ENCODE assay signal across 30 cellular contexts in genomic region chr7:108014200-108014599, GRCh38. TPM values are rescaled to one million over a fixed set of nuclear protein-coding genes. Genes with fewer than 3 reads are reported as not detected.
A peak's percentile ranks its signal among the peaks of the same experiment; 100 is the strongest.
DNase-seq lines count a peak whose midpoint lies in the region; ATAC-seq and TF ChIP-seq lines count a peak whose summit lies in the region.
"Had no signal": no experiment of that assay in that cellular context is flagged by ENCODE, and none has a peak within 500 bp of the region (broad histone marks: within the 10 kb centered on the region; RNA-seq: fewer than 3 reads in every experiment).

No MANE protein-coding gene starts in this region.

- no peaks in the 10 kb centered on the region for H3K79me2 ChIP-seq in osteoblast (ENCODE audit: insufficient read depth, low read length)

- H3K27me3 ChIP-seq in brain microvascular endothelial cell (replicated peaks) (no peaks in the 10 kb centered on the region), osteoblast (ENCODE audit: insufficient read depth, low read length) (no peaks in the 10 kb centered on the region), vagina (no peaks in the 10 kb centered on the region)
- H3K27me3 ChIP-seq: BLaER1 treated with 17β-estradiol and CSF1 and Interleukin-3, amounts not matched to agents 10 nM and 100 nM; ovary had no signal

- peaks cover 53% of the 10 kb centered on the region for H3K4me1 Mint-ChIP-seq in HFFc6 (ENCODE audit: low read depth)
- H3K4me1 Mint-ChIP-seq: activated naive CD8-positive, alpha-beta T cell treated with anti-CD3 and anti-CD28 coated beads, Interleukin-2, amount 50 U/mL, for 24 hours had no signal

- H3K27me3 Mint-ChIP-seq in HFFc6 (ENCODE audit: insufficient read depth) = no peaks in the 10 kb centered on the region

- intact Hi-C loops in vagina (cut with DNase I) = no loop called here

- H3K9me3 ChIP-seq in osteoblast (ENCODE audit: low read depth, low read length) = no peaks in the 10 kb centered on the region
- H3K9me3 ChIP-seq in vagina = no peaks in the 10 kb centered on the region
- H3K9me3 ChIP-seq: BLaER1 treated with 17β-estradiol and CSF1 and Interleukin-3, amounts not matched to agents 10 nM and 100 nM; ovary; thoracic aorta had no signal

- peak overlapping the region; percentile 70 for H3K4me2 ChIP-seq in osteoblast (ENCODE audit: insufficient read depth, low read length)

- 0 out of 2 replicates have a peak overlapping the region, but pooled peaks have one; percentile 40 for H3K27ac Mint-ChIP-seq in HFFc6
- H3K27ac Mint-ChIP-seq: activated naive CD8-positive, alpha-beta T cell treated with anti-CD3 and anti-CD28 coated beads, Interleukin-2, amount 50 U/mL, for 24 hours; stimulated activated naive CD8-positive, alpha-beta T cell treated with anti-CD3 and anti-CD28 coated beads, Interleukin-15, Interleukin-2, amounts not matched to agents 100 ng/mL and 50 ng/mL, for 24 hours had no signal

- H3K36me3 ChIP-seq in brain microvascular endothelial cell (replicated peaks) = no peaks in the 10 kb centered on the region
- H3K36me3 ChIP-seq in osteoblast (ENCODE audit: insufficient read depth, low read length) = no peaks in the 10 kb centered on the region
- no peaks in the 10 kb centered on the region for H3K36me3 ChIP-seq in vagina
- H3K36me3 ChIP-seq: BLaER1 treated with 17β-estradiol and CSF1 and Interleukin-3, amounts not matched to agents 10 nM and 100 nM; ovary; thoracic aorta had no signal

- H4K20me1 ChIP-seq in osteoblast (ENCODE audit: insufficient read depth, low read length) = no peaks in the 10 kb centered on the region
- H4K20me1 ChIP-seq: BLaER1 treated with 17β-estradiol and CSF1 and Interleukin-3, amounts not matched to agents 10 nM and 100 nM had no signal

- in situ Hi-C loops in brain microvascular endothelial cell (cut with HindIII; ENCODE audit: low pct_ligation_motif_present, low sequenced_read_pairs) = loop anchor here (25.0 kb wide), 1 partner anchor 123 kb away; the partner anchor contains the start of gene LAMB4

- DNase-seq in AG10803 (ENCODE audit: low read depth) = peak; percentile 31
- no peak for DNase-seq in HFFc6
- no peak for DNase-seq in brain microvascular endothelial cell
- DNase-seq in osteoblast (ENCODE audit: insufficient read length, low spot score, missing footprints) = no peak
- no peak for DNase-seq in effector CD4-positive, alpha-beta T cell
- DNase-seq in vagina (ENCODE audit: extremely low spot score in 2 of 2) = no peak
- DNase-seq: activated CD4-positive, alpha-beta T cell treated with anti-CD3 and anti-CD28 coated beads, Interleukin-2, amount 50 U/mL, for 48 hours; activated naive CD4-positive, alpha-beta T cell; activated naive CD8-positive, alpha-beta T cell treated with anti-CD3 and anti-CD28 coated beads, Interleukin-2, amount 50 U/mL, for 24 hours; cerebellar nuclear complex; DMS53; GDM1; hypothalamus; left cardiac atrium; NCI-H1092; NCI-H187; NCI-H82; ovary; retina; RPMI8226; stimulated activated CD4-positive, alpha-beta T cell treated with anti-CD3 and anti-CD28 coated beads, Interleukin-1b, Interleukin-23, amount 100 ng/mL, for 48 hours; stimulated activated CD8-positive, alpha-beta memory T cell treated with anti-CD3 and anti-CD28 coated beads, Interleukin-4, amount 100 ng/mL, for 48 hours; T-helper 2 cell had no signal

- no peak for TF ChIP-seq CTCF in AG10803 (conservative IDR thresholded peaks at IDR 0.05; ENCODE audit: low read length)
- no peak for TF ChIP-seq CTCF in HFFc6 (IDR thresholded peaks at IDR 0.05)
- no peak for TF ChIP-seq CTCF in brain microvascular endothelial cell (IDR thresholded peaks at IDR 0.05; ENCODE audit: low read depth, low read length, missing control alignments)
- no peak for TF ChIP-seq CTCF in osteoblast (IDR thresholded peaks at IDR 0.05; ENCODE audit: extremely low read depth, low read depth, low read length)
- no peak for TF ChIP-seq CTCF in vagina (IDR thresholded peaks at IDR 0.05)

- TF ChIP-seq POLR2A in vagina (IDR thresholded peaks at IDR 0.05) = no peak

- H3K4me3 Mint-ChIP-seq in HFFc6 = no peak overlapping the region
- H3K4me3 Mint-ChIP-seq: activated naive CD8-positive, alpha-beta T cell treated with anti-CD3 and anti-CD28 coated beads, Interleukin-2, amount 50 U/mL, for 24 hours; nephron; stimulated activated naive CD8-positive, alpha-beta T cell treated with anti-CD3 and anti-CD28 coated beads, Interleukin-15, Interleukin-2, amounts not matched to agents 100 ng/mL and 50 ng/mL, for 24 hours had no signal

- H2AFZ ChIP-seq in osteoblast (ENCODE audit: low read length) = no peak overlapping the region

- H3K4me1 ChIP-seq in osteoblast (ENCODE audit: insufficient read depth, low read length) (peaks cover 54% of the 10 kb centered on the region), vagina (no peaks in the 10 kb centered on the region)

- H3K4me3 ChIP-seq in AG10803 (ENCODE audit: low read length) (no peak overlapping the region), brain microvascular endothelial cell (ENCODE audit: low read depth, low read length) (no peak overlapping the region), osteoblast (ENCODE audit: insufficient read depth, low read length) (no peak overlapping the region), vagina (no peak overlapping the region)
- H3K4me3 ChIP-seq: BLaER1 treated with 17β-estradiol and CSF1 and Interleukin-3, amounts not matched to agents 10 nM and 100 nM; lung; ovary; thoracic aorta had no signal

- H3K36me3 Mint-ChIP-seq in HFFc6 (ENCODE audit: low read depth) = no peaks in the 10 kb centered on the region

- H3K27ac ChIP-seq in brain microvascular endothelial cell = peak overlapping the region; percentile 87
- peak overlapping the region; percentile 82 for H3K27ac ChIP-seq in osteoblast (ENCODE audit: low read depth, low read length)
- H3K27ac ChIP-seq in vagina = no peak overlapping the region
- H3K27ac ChIP-seq: BLaER1 treated with 17β-estradiol and CSF1 and Interleukin-3, amounts not matched to agents 10 nM and 100 nM; ovary; thoracic aorta had no signal

- no peak for ATAC-seq in GM18517 (IDR thresholded peaks at IDR 0.05; ENCODE audit: unreplicated experiment)
- ATAC-seq: activated CD4-positive, CD25-positive, alpha-beta regulatory T cell treated with anti-CD3 and anti-CD28 coated beads, Interleukin-2, amount 50 U/mL, for 24 hours; activated naive CD8-positive, alpha-beta T cell treated with anti-CD3 and anti-CD28 coated beads, Interleukin-2, amount 50 U/mL, for 24 hours had no signal

- no peaks in the 10 kb centered on the region for H3K9me3 Mint-ChIP-seq in HFFc6
- H3K9me3 Mint-ChIP-seq: activated naive CD8-positive, alpha-beta T cell treated with anti-CD3 and anti-CD28 coated beads, Interleukin-2, amount 50 U/mL, for 24 hours; nephron; stimulated activated naive CD8-positive, alpha-beta T cell treated with anti-CD3 and anti-CD28 coated beads, Interleukin-15, Interleukin-2, amounts not matched to agents 100 ng/mL and 50 ng/mL, for 24 hours had no signal

RNA-seq across cellular contexts. Expression of gene LAMB1, which starts 11.2 kb away (rescaled TPM):
- 100 to 1,000 TPM; 112 to 134 (median 123) TPM for total RNA-seq in HFFc6 (2021; fragmentation: NEBNext Ultra II Directional; extraction: Animal tissue kit (Norgen Biotek cat#: 25700))
- total RNA-seq in osteoblast (410 and 488 TPM in 2 replicates), vagina (152 TPM)
